ENCODE assay signal across 8 cellular contexts in genomic region chr1:220271706-220272046, GRCh38. TPM values are rescaled to one million over a fixed set of nuclear protein-coding genes. Genes with fewer than 3 reads are reported as not detected.
DNase-seq lines count a peak whose midpoint lies in the region; ATAC-seq, FAIRE-seq and TF ChIP-seq lines count a peak whose summit lies in the region.

No MANE protein-coding gene starts in this region.

- H3K4me3 ChIP-seq in GM12878, result peak overlapping the region; percentile 96
- peak overlapping the region; percentile 89 to 98 for H3K4me3 ChIP-seq in kidney (ENCODE audit: low read length in 2 of 2)
- peak overlapping the region; percentile 55 to 86 (median 82) for H3K4me3 ChIP-seq in thyroid gland (replicated peaks in 1 of 3)

- in situ Hi-C loops in GM12878 (cut with MboI), result no loop called here

- H2AFZ ChIP-seq in GM12878 (ENCODE audit: control insufficient read depth, low read depth, low read length), result peak overlapping the region; percentile 99

- intact Hi-C loops in GM12878 (cut with micrococcal nuclease; ENCODE audit: unreplicated experiment), result loop anchor here (1.0 kb wide), 1 partner anchor 51 kb away; no protein-coding TSS in a partner anchor
- intact Hi-C loops in kidney (cut with DNase I), result no loop called here
- intact Hi-C loops in thyroid gland (cut with DNase I), result loop anchor here (10.0 kb wide), 1 partner anchor 253 kb away; the partner anchor contains the start of gene MARK1

- H3K27ac ChIP-seq in GM12878 (ENCODE audit: control insufficient read depth, insufficient read depth) (peak overlapping the region; percentile 93), kidney (ENCODE audit: low read depth in 2 of 2, low read length in 2 of 2) (peak overlapping the region; percentile 81 to 86), thyroid gland (peak overlapping the region; percentile 41 to 88 (median 84))

- TF ChIP-seq EP300 in GM12878 (IDR thresholded peaks at IDR 0.05; ENCODE audit: borderline replicate concordance in 1 of 2, control insufficient read depth in 1 of 2, low read depth in 2 of 2, low read length in 2 of 2), result no peak

- peaks cover 5% of the 10 kb centered on the region; the same call in 1 of the 2 replicates for H3K4me1 ChIP-seq in GM12878 (ENCODE audit: control insufficient read depth, insufficient read depth, low read length)
- peaks cover 4 to 12% of the 10 kb centered on the region in 2 donors for H3K4me1 ChIP-seq in kidney (ENCODE audit: control insufficient read depth in 1 of 2, insufficient read depth in 1 of 2, low read depth in 1 of 2, low read length in 2 of 2)
- H3K4me1 ChIP-seq in thyroid gland, result peaks cover 10 to 14% of the 10 kb centered on the region in 2 donors

- no peak for TF ChIP-seq CTCF in GM12878 (IDR thresholded peaks at IDR 0.05 in 2 of 3, conservative IDR thresholded peaks at IDR 0.05 in 1 of 3; ENCODE audit: control insufficient read depth in 2 of 3, extremely low read depth in 1 of 3, insufficient read depth in 1 of 3, low read depth in 3 of 3, low read length in 3 of 3)
- no peak for TF ChIP-seq CTCF in kidney (IDR thresholded peaks at IDR 0.05; ENCODE audit: borderline replicate concordance, extremely low read depth, insufficient read depth)
- no peak for TF ChIP-seq CTCF in thyroid gland (IDR thresholded peaks at IDR 0.05)

- no peak for FAIRE-seq in HTR-8/SVneo (lab: Jason Lieb, UNC)
- no peak for FAIRE-seq in GM12878 (lab: Jason Lieb, UNC)
- FAIRE-seq in kidney (lab: Jason Lieb, UNC), result no peak
- FAIRE-seq in GM12891 (lab: Jason Lieb, UNC), result no peak

- H3K36me3 ChIP-seq in GM12878 (ENCODE audit: control insufficient read depth in 2 of 2, insufficient read depth in 2 of 2, low read length in 1 of 2) (peaks cover 1 to 12% of the 10 kb centered on the region in 2 experiments; a peak in 3 of 4 replicates), kidney (ENCODE audit: control insufficient read depth in 1 of 2, insufficient read depth in 2 of 2, low read length in 2 of 2) (no peaks in the 10 kb centered on the region), thyroid gland (no peaks in the 10 kb centered on the region)

- peak; percentile 9 for ATAC-seq in GM12878

- H3K27me3 ChIP-seq in GM12878 (replicated peaks in 1 of 2; ENCODE audit: control insufficient read depth in 2 of 2, insufficient read depth in 2 of 2, low read length in 1 of 2) (no peaks in the 10 kb centered on the region), thyroid gland (no peaks in the 10 kb centered on the region)

- H3K79me2 ChIP-seq in GM12878 (ENCODE audit: control insufficient read depth, insufficient read depth, low read length), result peaks cover 52% of the 10 kb centered on the region

- SMC1A ChIA-PET in GM12878 (lab: Charles Lee; ENCODE audit: uncharacterized antibody, unreplicated experiment), result interaction anchor here (1.1 to 17.4 kb wide), 3 partner anchors 41 to 282 kb away, joined by 3 to 250 read pairs (median 3); no protein-coding TSS in a partner anchor

- no peak for TF ChIP-seq POLR2A in GM12878 (IDR thresholded peaks at IDR 0.05; ENCODE audit: low read depth, low read length)
- TF ChIP-seq POLR2A in thyroid gland (IDR thresholded peaks at IDR 0.05), result no peak
- no peak for TF ChIP-seq POLR2A in GM12891 (IDR thresholded peaks at IDR 0.05; ENCODE audit: low read depth, low read length)

- H3K9me3 ChIP-seq in GM12878 (replicated peaks; ENCODE audit: control insufficient read depth, insufficient read depth, low read length) (peaks cover 4% of the 10 kb centered on the region; the same call in 2 of the 3 replicates), kidney (ENCODE audit: control insufficient read depth in 1 of 2, low read length in 2 of 2) (no peaks in the 10 kb centered on the region), thyroid gland (no peaks in the 10 kb centered on the region)

- WGBS in GM12878 (ENCODE audit: insufficient coverage, insufficient replicate concordance, low lambda C conversion rate, missing lambda C conversion rate), result 3% methylated on average over 8 of the region's 12 CpGs
- WGBS in thyroid gland, 2 donors, result 2% methylated on average over 12 of the region's 12 CpGs

- RAD21 ChIA-PET in GM12878 (lab: Charles Lee; ENCODE audit: unreplicated experiment), result interaction anchor here (0.5 to 7.9 kb wide), 7 partner anchors 9 to 487 kb away, joined by 3 to 189 read pairs (median 5); no protein-coding TSS in a partner anchor

- DNase-seq in NCI-H748 (lab: John Stamatoyannopoulos, UW; ENCODE audit: unreplicated experiment), result peak; percentile 11
- no peak for DNase-seq in NCI-H748 treated with DMSO at 0.1 percent for 48 hours (lab: John Stamatoyannopoulos, UW)
- peak; percentile 21 for DNase-seq in HTR-8/SVneo (ENCODE audit: insufficient read length, low spot score)
- DNase-seq in GM12878 (ENCODE audit: low read depth, low spot score), result no peak
- DNase-seq in kidney, result no peak
- DNase-seq in thyroid gland, result peak in 1 of 2 donors; percentile 22
- no peak for DNase-seq in GM12891 (ENCODE audit: insufficient read length, low spot score)
- DNase-seq in NCI-H82 (lab: John Stamatoyannopoulos, UW), result no peak

- BruUV-seq in GM12878 (replicated peaks; lab: Mats Ljungman, UMichigan), result no TSS peak

- H3K4me2 ChIP-seq in GM12878 (ENCODE audit: control insufficient read depth, insufficient read depth), result peak overlapping the region; percentile 78

- POLR2A ChIA-PET in GM12878 (lab: Charles Lee), result interaction anchor here (0.6 to 3.7 kb wide), 7 partner anchors 9 to 182 kb away, joined by 3 to 55 read pairs (median 5); partner anchors contain the start of gene BPNT1

- H4K20me1 ChIP-seq in GM12878 (ENCODE audit: control insufficient read depth, insufficient read depth), result no peaks in the 10 kb centered on the region

- no peak for TF ChIP-seq RAD21 in GM12878 (IDR thresholded peaks at IDR 0.05; ENCODE audit: insufficient read depth, low read depth, low read length)

- H3K9ac ChIP-seq in GM12878 (ENCODE audit: control insufficient read depth, insufficient read depth, low read length) (peak overlapping the region; percentile 96), kidney (ENCODE audit: low read length in 2 of 2) (peak overlapping the region; percentile 95 to 97)

- CTCF ChIA-PET in GM12878 (lab: Yijun Ruan, JAX), result interaction anchor here (0.7 to 6.1 kb wide), 5 partner anchors 10 to 55 kb away, joined by 3 to 43 read pairs (median 18); no protein-coding TSS in a partner anchor

TF ChIP-seq in GM12878, 131 proteins besides CTCF, POLR2A, EP300 and RAD21:
- TF ChIP-seq MAX (IDR thresholded peaks at IDR 0.05; ENCODE audit: low read depth, low read length), result peak; percentile 26; the same call in 1 of the 2 replicates
- TF ChIP-seq YY1 (IDR thresholded peaks at IDR 0.05; ENCODE audit: low read depth, low read length), result 0 out of 2 replicates have a peak, but pooled peaks have one; percentile 29
- TF ChIP-seq EED (IDR thresholded peaks at IDR 0.05; ENCODE audit: low read depth), result peak; percentile 39; the same call in 1 of the 2 replicates
- TF ChIP-seq SREBF1 (IDR thresholded peaks at IDR 0.05; ENCODE audit: low read length), result no peak
- 0 out of 3 replicates have a peak, but pooled peaks of 1 of the 2 experiments have one; percentile 7 for TF ChIP-seq EGR1 (IDR thresholded peaks at IDR 0.05; ENCODE audit: borderline replicate concordance in 1 of 2, low read depth in 2 of 2, low read length in 2 of 2)

TF ChIP-seq in GM12891, 5 proteins besides CTCF, POLR2A, EP300 and RAD21:
- TF ChIP-seq PAX5 (IDR thresholded peaks at IDR 0.05; ENCODE audit: insufficient read depth, low read length, severe bottlenecking), result no peak
- TF ChIP-seq TAF1 (IDR thresholded peaks at IDR 0.05; ENCODE audit: low read depth, low read length), result no peak
- no peak for TF ChIP-seq POU2F2 (IDR thresholded peaks at IDR 0.05; ENCODE audit: low read depth, low read length)
- no peak for TF ChIP-seq POLR2AphosphoS5 (IDR thresholded peaks at IDR 0.05; ENCODE audit: low read depth, low read length)
- TF ChIP-seq SPI1 (IDR thresholded peaks at IDR 0.05; ENCODE audit: low read depth, low read length), result no peak

RNA-seq across cellular contexts. Expression of gene RAB3GAP2, which starts 0.6 kb away (rescaled TPM):
- total RNA-seq in GM12878 (2013; cell fraction: nucleolus; rRNA removed), result 140 and 143 TPM in 2 replicates
- total RNA-seq in GM12878 (2014; rRNA removed) (27.7 and 30.9 TPM in 2 replicates), GM12878 (2014; rRNA removed; fragmentation: Illumina TruSeq; extraction: Trizol) (33.9 and 38.1 TPM in 2 replicates), GM12878 (2021) (44.2 and 51.1 TPM in 2 replicates), kidney (38.1 TPM), thyroid gland (10 to 100 TPM; 37.0 to 53.1 (median 42.9) TPM)
- polyA plus RNA-seq in GM12878 (2011; ENCODE audit: low read depth), result 15.7 TPM
- polyA plus RNA-seq in GM12878 (2011; rRNA removed) (43.5 and 52.0 TPM in 2 replicates), GM12878 (2014; fragmentation: Illumina TruSeq; extraction: Trizol) (30.7 and 36.4 TPM in 2 replicates), GM12878 (2014; fragmentation: Nextera tagmentation; extraction: Ambion mirVana) (10 to 100 TPM; 11.9 to 15.6 TPM), GM12878 (2014; rRNA removed) (16.8 and 19.1 TPM in 2 replicates), GM12878 (2016; fragmentation: Nextera tagmentation; extraction: Ambion mirVana) (10 to 100 TPM; 20.7 to 21.2 TPM), kidney (ENCODE audit: insufficient read depth, low read depth, low replicate concordance) (7.6 TPM)
- 19.2 and 24.5 TPM in 2 replicates for polyA plus RNA-seq in GM12878 (2011; cell fraction: cytosol; rRNA removed)
- polyA plus RNA-seq in GM12878 (2011; cell fraction: nucleus; rRNA removed), result 33.8 and 41.1 TPM in 2 replicates
- 20.2 and 24.9 TPM in 2 replicates for polyA plus RNA-seq in GM12878 (2012)
- polyA minus RNA-seq in GM12878 (2011; rRNA and poly(A)+ RNA removed), result 134 and 203 TPM in 2 replicates
- polyA minus RNA-seq in GM12878 (2011; cell fraction: cytosol; rRNA and poly(A)+ RNA removed), result 18.8 and 31.0 TPM in 2 replicates
- 29.0 and 41.9 TPM in 2 replicates for polyA minus RNA-seq in GM12878 (2011; cell fraction: nucleus; rRNA and poly(A)+ RNA removed)
- polyA plus RNA-seq in GM12891 (2012; ENCODE audit: low read depth, missing spikeins), result 14.1 TPM

Comparison
In these comparisons a context has a peak if more than half of its experiments do, and no peak if none do; other contexts are left out.
1. DNase-seq: peak in NCI-H748 (single experiment) and HTR-8/SVneo (single experiment); none in NCI-H748 treated with DMSO at 0.1 percent for 48 hours (single experiment), GM12878 (single experiment), kidney (single experiment), GM12891 (single experiment) and NCI-H82 (single experiment).
2. Peak in every context shown above with its lines, with median percentiles within 50 percentile points of each other: H3K27ac ChIP-seq and H3K4me3 ChIP-seq.